ENCODE assay signal across 9 cellular contexts in genomic region chr6:117449549-117450439, GRCh38. TPM values are rescaled to one million over a fixed set of nuclear protein-coding genes. Genes with fewer than 3 reads are reported as not detected.
A peak's percentile ranks its signal among the peaks of the same experiment; 100 is the strongest.
DNase-seq lines count a peak whose midpoint lies in the region; ATAC-seq and TF ChIP-seq lines count a peak whose summit lies in the region.
"Had no signal": no experiment of that assay in that cellular context is flagged by ENCODE, and none has a peak within 500 bp of the region (broad histone marks: within the 10 kb centered on the region; RNA-seq: fewer than 3 reads in every experiment).

No MANE protein-coding gene starts in this region.

- peak; percentile 20 to 69 (median 61) for DNase-seq in CD8-positive, alpha-beta T cell
- peak; percentile 62 for DNase-seq in HFFc6
- peak; percentile 60 for DNase-seq in NCI-H69 (lab: John Stamatoyannopoulos, UW)
- peak; percentile 52 for DNase-seq in activated CD4-positive, alpha-beta memory T cell treated with anti-CD3 and anti-CD28 coated beads for 36 hours
- DNase-seq in endodermal cell = peak; percentile 85
- peak; percentile 39 for DNase-seq in naive B cell
- peak; percentile 83 for DNase-seq in superior temporal gyrus (ENCODE audit: extremely low spot score)

- H3K4me3 ChIP-seq in CD8-positive, alpha-beta T cell (ENCODE audit: low read depth, low read length) = no peak overlapping the region
- H3K4me3 ChIP-seq in endodermal cell (ENCODE audit: low read length) = no peak overlapping the region

- no peaks in the 10 kb centered on the region for H3K4me1 Mint-ChIP-seq in CD8-positive, alpha-beta T cell (ENCODE audit: low read depth)
- H3K4me1 Mint-ChIP-seq in HFFc6 (ENCODE audit: low read depth) (peaks cover 66% of the 10 kb centered on the region), endodermal cell (peaks cover 16% of the 10 kb centered on the region), naive B cell (no peaks in the 10 kb centered on the region)
- H3K4me1 Mint-ChIP-seq in activated CD4-positive, alpha-beta memory T cell treated with anti-CD3 and anti-CD28 coated beads for 36 hours (ENCODE audit: low read depth) = no peaks in the 10 kb centered on the region

- CTCF ChIA-PET in CD8-positive, alpha-beta T cell (lab: Charles Lee) = interaction anchor here (0.6 to 9.0 kb wide), 37 partner anchors 10 to 1045 kb away, joined by 3 to 152 read pairs (median 5); partner anchors contain the start of gene GOPC
- CTCF ChIA-PET in activated CD4-positive, alpha-beta memory T cell treated with anti-CD3 and anti-CD28 coated beads for 36 hours (lab: Charles Lee) = interaction anchor here (0.6 to 6.5 kb wide), 48 partner anchors 8 to 1696 kb away, joined by 3 to 146 read pairs (median 4); partner anchors contain the start of genes DCBLD1, GOPC and ROS1

- no peak overlapping the region for H3K27ac ChIP-seq in CD8-positive, alpha-beta T cell (ENCODE audit: low read depth, low read length)
- no peak overlapping the region for H3K27ac ChIP-seq in endodermal cell (ENCODE audit: low read depth, low read length)

- H3K36me3 Mint-ChIP-seq in CD8-positive, alpha-beta T cell = no peaks in the 10 kb centered on the region
- H3K36me3 Mint-ChIP-seq in HFFc6 (ENCODE audit: low read depth) (peaks cover 9% of the 10 kb centered on the region), endodermal cell (ENCODE audit: low read depth) (no peaks in the 10 kb centered on the region), naive B cell (no peaks in the 10 kb centered on the region)
- no peaks in the 10 kb centered on the region for H3K36me3 Mint-ChIP-seq in activated CD4-positive, alpha-beta memory T cell treated with anti-CD3 and anti-CD28 coated beads for 36 hours

- H3K27me3 ChIP-seq in CD8-positive, alpha-beta T cell (ENCODE audit: insufficient read depth, low read length) = no peaks in the 10 kb centered on the region
- peaks cover 57% of the 10 kb centered on the region for H3K27me3 ChIP-seq in endodermal cell (ENCODE audit: control insufficient read depth, insufficient read depth, low read length, poor library complexity, severe bottlenecking)

- ATAC-seq in CD8-positive, alpha-beta T cell = peak; percentile 58
- ATAC-seq in naive B cell (ENCODE audit: low read depth in 2 of 2) (no peak), GM21360 (IDR thresholded peaks at IDR 0.05; ENCODE audit: unreplicated experiment) (no peak)

- POLR2A ChIA-PET in CD8-positive, alpha-beta T cell (lab: Charles Lee) = interaction anchor here (0.6 to 1.6 kb wide), 6 partner anchors 16 to 154 kb away, joined by 3 to 7 read pairs (median 4); partner anchors contain the start of gene GOPC
- POLR2A ChIA-PET in activated CD4-positive, alpha-beta memory T cell treated with anti-CD3 and anti-CD28 coated beads for 36 hours (lab: Charles Lee) = interaction anchor here (0.6 to 1.1 kb wide), 4 partner anchors 58 to 153 kb away, joined by 3 read pairs; partner anchors contain the start of gene GOPC

- H3K9me3 ChIP-seq in CD8-positive, alpha-beta T cell (ENCODE audit: low read length) = no peaks in the 10 kb centered on the region
- no peaks in the 10 kb centered on the region for H3K9me3 ChIP-seq in endodermal cell (ENCODE audit: control insufficient read depth, low read length)

- peaks cover 26% of the 10 kb centered on the region for H3K27me3 Mint-ChIP-seq in CD8-positive, alpha-beta T cell (ENCODE audit: low read depth)
- H3K27me3 Mint-ChIP-seq in HFFc6 (ENCODE audit: insufficient read depth) (no peaks in the 10 kb centered on the region; the same call in 1 of the 2 replicates), endodermal cell (ENCODE audit: insufficient read depth) (peaks cover 53% of the 10 kb centered on the region), naive B cell (peaks cover 31 to 42% (median 38%) of the 10 kb centered on the region in 3 donors)
- peaks cover 23% of the 10 kb centered on the region for H3K27me3 Mint-ChIP-seq in activated CD4-positive, alpha-beta memory T cell treated with anti-CD3 and anti-CD28 coated beads for 36 hours

- no peak overlapping the region for H3K27ac Mint-ChIP-seq in CD8-positive, alpha-beta T cell
- H3K27ac Mint-ChIP-seq in HFFc6 = peak overlapping the region; percentile 65; the same call in 1 of the 2 replicates
- H3K27ac Mint-ChIP-seq in activated CD4-positive, alpha-beta memory T cell treated with anti-CD3 and anti-CD28 coated beads for 36 hours = no peak overlapping the region
- H3K27ac Mint-ChIP-seq in endodermal cell = no peak overlapping the region
- H3K27ac Mint-ChIP-seq in naive B cell = no peak overlapping the region
- H3K27ac Mint-ChIP-seq: IgD-negative memory B cell had no signal

- H3K36me3 ChIP-seq in CD8-positive, alpha-beta T cell (ENCODE audit: insufficient read depth, low read length) = no peaks in the 10 kb centered on the region
- no peaks in the 10 kb centered on the region for H3K36me3 ChIP-seq in endodermal cell (ENCODE audit: control insufficient read depth, insufficient read depth, low read length)

- H3K9me3 Mint-ChIP-seq in CD8-positive, alpha-beta T cell = no peaks in the 10 kb centered on the region
- H3K9me3 Mint-ChIP-seq in HFFc6 = no peaks in the 10 kb centered on the region
- H3K9me3 Mint-ChIP-seq in activated CD4-positive, alpha-beta memory T cell treated with anti-CD3 and anti-CD28 coated beads for 36 hours = no peaks in the 10 kb centered on the region
- H3K9me3 Mint-ChIP-seq in endodermal cell = no peaks in the 10 kb centered on the region
- H3K9me3 Mint-ChIP-seq in naive B cell = no peaks in the 10 kb centered on the region
- H3K9me3 Mint-ChIP-seq: IgD-negative memory B cell had no signal

- H3K4me1 ChIP-seq in CD8-positive, alpha-beta T cell (ENCODE audit: insufficient read depth, low read length) = no peaks in the 10 kb centered on the region
- no peaks in the 10 kb centered on the region for H3K4me1 ChIP-seq in endodermal cell (ENCODE audit: control insufficient read depth, insufficient read depth, low read length)

- peak; percentile 82 for TF ChIP-seq CTCF in CD8-positive, alpha-beta T cell (IDR thresholded peaks at IDR 0.05)
- TF ChIP-seq CTCF in HFFc6 (IDR thresholded peaks at IDR 0.05) (peak; percentile 94), endodermal cell (conservative IDR thresholded peaks at IDR 0.05) (peak; percentile 89)

- no peak overlapping the region for H3K9ac ChIP-seq in endodermal cell (ENCODE audit: extremely low read depth, low read length, poor library complexity, severe bottlenecking)

- intact Hi-C loops in CD8-positive, alpha-beta T cell (cut with DNase I, micrococcal nuclease) = loop anchor here (1.0 to 10.0 kb wide), 3 partner anchors 105 to 156 kb away; no protein-coding TSS in a partner anchor
- intact Hi-C loops in activated CD4-positive, alpha-beta memory T cell treated with anti-CD3 and anti-CD28 coated beads for 36 hours (cut with micrococcal nuclease) = loop anchor here (1.0 to 2.0 kb wide), 3 partner anchors 103 to 156 kb away; no protein-coding TSS in a partner anchor

- H3K4me3 Mint-ChIP-seq in CD8-positive, alpha-beta T cell = no peak overlapping the region
- H3K4me3 Mint-ChIP-seq in HFFc6 = peak overlapping the region; percentile 57
- no peak overlapping the region for H3K4me3 Mint-ChIP-seq in activated CD4-positive, alpha-beta memory T cell treated with anti-CD3 and anti-CD28 coated beads for 36 hours
- H3K4me3 Mint-ChIP-seq in endodermal cell = no peak overlapping the region
- no peak overlapping the region for H3K4me3 Mint-ChIP-seq in naive B cell
- H3K4me3 Mint-ChIP-seq: IgD-negative memory B cell had no signal

- 33 to 51% methylated on average over 1 to 10 of the region's 10 CpGs for WGBS in endodermal cell (ENCODE audit: insufficient coverage in 1 of 2, insufficient read length in 1 of 2), 2 experiments

RNA-seq across cellular contexts. Expression of gene ROS1, which starts 24.1 kb away (rescaled TPM):
- total RNA-seq in CD8-positive, alpha-beta T cell = not detected
- total RNA-seq in HFFc6 (2021; fragmentation: NEBNext Ultra II Directional; extraction: Animal tissue kit (Norgen Biotek cat#: 25700)) = under 1 TPM; 0.05 to 0.14 (median 0.07) TPM
- total RNA-seq in activated CD4-positive, alpha-beta memory T cell treated with anti-CD3 and anti-CD28 coated beads for 36 hours = not detected
- not detected for total RNA-seq in endodermal cell
- polyA plus RNA-seq in endodermal cell (2013, experiment 1 of 2) = not detected
- not detected for polyA plus RNA-seq in endodermal cell (2013, experiment 2 of 2)
- polyA plus RNA-seq in naive B cell (ENCODE audit: low read depth in 6 of 6) = not detected
- polyA plus RNA-seq: IgD-negative memory B cell had no signal

RNA-seq across cellular contexts. Expression of gene DCBLD1, which starts 32.7 kb away (rescaled TPM):
- 1 to 10 TPM; 2.0 to 2.1 TPM for total RNA-seq in CD8-positive, alpha-beta T cell
- 10 to 100 TPM; 29.3 to 41.6 (median 31.9) TPM for total RNA-seq in HFFc6 (2021; fragmentation: NEBNext Ultra II Directional; extraction: Animal tissue kit (Norgen Biotek cat#: 25700))
- total RNA-seq in activated CD4-positive, alpha-beta memory T cell treated with anti-CD3 and anti-CD28 coated beads for 36 hours = 1 to 10 TPM; 4.4 to 4.5 TPM
- 10 to 100 TPM; 16.2 to 27.9 TPM for total RNA-seq in endodermal cell
- polyA plus RNA-seq in endodermal cell (2013, experiment 1 of 2) = 11.3 TPM
- 12.9 TPM for polyA plus RNA-seq in endodermal cell (2013, experiment 2 of 2)
- under 1 TPM in 3 of 6 donors, not detected in 3; 0.23 to 0.65 (median 0.34) TPM for polyA plus RNA-seq in naive B cell (ENCODE audit: low read depth in 6 of 6)
